24 cellular contexts compared by ENCODE assay signal in the genomic region with DNA sequence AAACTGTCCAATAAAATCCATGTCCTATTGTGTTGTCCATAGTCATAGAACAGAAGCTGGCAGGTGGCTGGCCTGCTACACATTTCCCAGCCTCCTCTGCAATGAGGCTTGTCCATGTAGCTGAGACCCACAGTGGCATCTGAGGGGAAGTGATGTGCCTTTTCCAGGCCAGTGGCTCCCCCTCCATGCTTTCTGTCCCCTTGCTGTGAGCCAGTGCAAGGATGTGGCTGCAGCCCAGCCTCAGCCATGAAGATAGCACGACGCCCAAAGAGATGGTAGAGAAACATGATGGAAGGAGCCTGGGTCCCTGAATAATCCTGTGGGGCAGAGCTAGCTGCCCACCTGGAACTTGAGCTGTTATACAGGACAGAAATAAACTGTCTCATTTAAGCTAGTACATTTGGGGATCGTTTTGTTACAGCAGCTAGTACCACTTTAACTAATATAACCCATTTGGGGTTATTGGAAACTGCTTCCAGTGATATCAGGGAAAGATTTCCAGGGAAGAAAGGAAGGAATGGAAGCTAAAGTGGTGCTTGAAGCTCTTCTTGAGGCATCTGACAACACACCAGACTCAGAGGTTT.
"Had no signal": no experiment of that assay in that cellular context is flagged by ENCODE, and none has a peak within 500 bp of the region (broad histone marks: within the 10 kb centered on the region; RNA-seq: fewer than 3 reads in every experiment).

No MANE protein-coding gene starts in this region.

- H2AFZ ChIP-seq: parathyroid adenoma had no signal

- ATAC-seq: left ventricle myocardium superior; naive thymus-derived CD8-positive, alpha-beta T cell; right cardiac atrium; stimulated activated naive B cell treated with anti-CD40 and anti-IgM and Interleukin-4, amounts not matched to agents 10 μg/mL and 1 μg/mL and 100 μg/mL, for 72 hours; upper lobe of right lung had no signal

- H3K9me3 Mint-ChIP-seq: naive thymus-derived CD8-positive, alpha-beta T cell; nephron progenitor cell; stimulated activated naive CD8-positive, alpha-beta T cell treated with anti-CD3 and anti-CD28 coated beads, Interleukin-15, Interleukin-2, amounts not matched to agents 100 ng/mL and 50 ng/mL, for 24 hours had no signal

- H3K4me3 Mint-ChIP-seq: naive thymus-derived CD8-positive, alpha-beta T cell; nephron progenitor cell; stimulated activated naive B cell treated with anti-CD40 and anti-IgM and Interleukin-4, amounts not matched to agents 10 μg/mL and 1 μg/mL and 100 μg/mL, for 72 hours; stimulated activated naive CD8-positive, alpha-beta T cell treated with anti-CD3 and anti-CD28 coated beads, Interleukin-15, Interleukin-2, amounts not matched to agents 100 ng/mL and 50 ng/mL, for 24 hours had no signal

- H3K36me3 ChIP-seq: prostate gland, thoracic aorta, upper lobe of right lung, uterus had no signal

- H3K4me3 ChIP-seq: lung, prostate gland, skin epidermis, spleen, thoracic aorta, tibial nerve, upper lobe of right lung, uterus had no signal

- H3K9me3 ChIP-seq: prostate gland, spleen, thoracic aorta, tibial nerve, upper lobe of right lung, uterus had no signal

- H3K4me1 ChIP-seq: parathyroid adenoma, prostate gland, tibial nerve, upper lobe of right lung, uterus had no signal

- H3K79me2 ChIP-seq: parathyroid adenoma had no signal

- DNase-seq: cerebellar nuclear complex; cortex of kidney; effector CD4-positive, alpha-beta T cell; left ventricle myocardium superior; mesendoderm; midbrain; naive thymus-derived CD8-positive, alpha-beta T cell; nephron progenitor cell; right cardiac atrium; spleen; stimulated activated CD4-positive, alpha-beta T cell treated with anti-CD3 and anti-CD28 coated beads, Interleukin-15, amount 100 ng/mL, for 24 hours; stimulated activated CD4-positive, alpha-beta T cell treated with anti-CD3 and anti-CD28 coated beads, Interleukin-2, amount 100 ng/mL, for 48 hours; stimulated activated naive B cell treated with anti-CD40 and anti-IgM and Interleukin-4, amounts not matched to agents 10 μg/mL and 1 μg/mL and 100 μg/mL, for 72 hours; upper lobe of right lung; uterus had no signal

- H3K27ac ChIP-seq: parathyroid adenoma, prostate gland, thoracic aorta, tibial nerve, upper lobe of right lung, uterus had no signal

- H3K9ac ChIP-seq: parathyroid adenoma had no signal

- H3K27ac Mint-ChIP-seq: nephron progenitor cell; stimulated activated naive B cell treated with anti-CD40 and anti-IgM and Interleukin-4, amounts not matched to agents 10 μg/mL and 1 μg/mL and 100 μg/mL, for 72 hours; stimulated activated naive CD8-positive, alpha-beta T cell treated with anti-CD3 and anti-CD28 coated beads, Interleukin-15, Interleukin-2, amounts not matched to agents 100 ng/mL and 50 ng/mL, for 24 hours had no signal

- H3K27me3 ChIP-seq: spleen, tibial nerve, upper lobe of right lung, uterus had no signal

- H3K27me3 Mint-ChIP-seq: naive thymus-derived CD8-positive, alpha-beta T cell; stimulated activated naive B cell treated with anti-CD40 and anti-IgM and Interleukin-4, amounts not matched to agents 10 μg/mL and 1 μg/mL and 100 μg/mL, for 72 hours; stimulated activated naive CD8-positive, alpha-beta T cell treated with anti-CD3 and anti-CD28 coated beads, Interleukin-15, Interleukin-2, amounts not matched to agents 100 ng/mL and 50 ng/mL, for 24 hours had no signal

- FAIRE-seq: frontal cortex, keratinocyte had no signal
